In genomic region chr17:8311131-8311790, GRCh38 we compare ENCODE assay signal across 19 cellular contexts. TPM values are rescaled to one million over a fixed set of nuclear protein-coding genes. Genes with fewer than 3 reads are reported as not detected.
DNase-seq lines count a peak whose midpoint lies in the region; ATAC-seq and TF ChIP-seq lines count a peak whose summit lies in the region.
"Had no signal": no experiment of that assay in that cellular context is flagged by ENCODE, and none has a peak within 500 bp of the region (broad histone marks: within the 10 kb centered on the region; RNA-seq: fewer than 3 reads in every experiment).

No MANE protein-coding gene starts in this region.

- TF ChIP-seq POLR2A in upper lobe of left lung (IDR thresholded peaks at IDR 0.05) = no peak

- H2BK12ac ChIP-seq in neuronal stem cell (ENCODE audit: low read length) = peak overlapping the region; percentile 84

- WGBS in heart right ventricle, 2 donors = 60 to 67% methylated on average over 25 of the region's 25 CpGs
- no CpG with 5 or more reads among the region's 25 CpGs for WGBS in neuronal stem cell (ENCODE audit: extremely low coverage in 2 of 2, insufficient read length in 2 of 2, insufficient replicate concordance in 1 of 2), 2 donors
- WGBS in upper lobe of left lung, 2 donors = 66 to 70% methylated on average over 25 of the region's 25 CpGs

- H3K4me1 Mint-ChIP-seq in stimulated activated memory B cell treated with anti-CD40 and anti-IgM and Interleukin-4, amounts not matched to agents 10 μg/mL and 1 μg/mL and 100 μg/mL, for 72 hours = peaks cover 8% of the 10 kb centered on the region

- H3K14ac ChIP-seq in neuronal stem cell (ENCODE audit: low read length) = no peak overlapping the region

- no peak for TF ChIP-seq CTCF in heart right ventricle (IDR thresholded peaks at IDR 0.05)
- TF ChIP-seq CTCF in upper lobe of left lung (IDR thresholded peaks at IDR 0.05) = no peak

- H2AFZ ChIP-seq in neuronal stem cell (ENCODE audit: low read length) = no peak overlapping the region

- H3K4me2 ChIP-seq in neuronal stem cell (ENCODE audit: insufficient read depth, low read length, poor library complexity, severe bottlenecking) = no peak overlapping the region
- H3K4me2 ChIP-seq: KMS-11 had no signal

- H2BK5ac ChIP-seq in neuronal stem cell (ENCODE audit: low read length) = no peak overlapping the region

- no peaks in the 10 kb centered on the region for H3K9me3 Mint-ChIP-seq in stimulated activated memory B cell treated with anti-CD40 and anti-IgM and Interleukin-4, amounts not matched to agents 10 μg/mL and 1 μg/mL and 100 μg/mL, for 72 hours
- H3K9me3 Mint-ChIP-seq: activated T-cell treated with anti-CD3 and anti-CD28 coated beads, Interleukin-2, amount 50 U/mL, for 72 hours had no signal

- H4K91ac ChIP-seq in neuronal stem cell (ENCODE audit: low read depth, low read length, poor library complexity) = peak overlapping the region; percentile 43

- H3K4ac ChIP-seq in neuronal stem cell (ENCODE audit: low read length) = no peak overlapping the region

- intact Hi-C loops in heart right ventricle (cut with DNase I) = loop anchor here in 6 of 10 donors (2.0 to 10.0 kb wide), 6 partner anchors 46 to 72 kb away; partner anchors contain the start of genes KRABD2 (in 1 of the 6) and RPL26 (in 1 of the 6)

- H4K8ac ChIP-seq in neuronal stem cell (ENCODE audit: low read depth, low read length) = no peak overlapping the region

- no peaks in the 10 kb centered on the region for H3K79me1 ChIP-seq in neuronal stem cell (ENCODE audit: low read depth, low read length)

- no peak overlapping the region for H3K9ac ChIP-seq in neuronal stem cell (ENCODE audit: low read depth, low read length, poor library complexity)
- H3K9ac ChIP-seq: KMS-11 had no signal

- H2BK120ac ChIP-seq in neuronal stem cell (ENCODE audit: low read depth, low read length) = no peak overlapping the region

- H3K9me3 ChIP-seq in heart right ventricle = no peaks in the 10 kb centered on the region
- no peaks in the 10 kb centered on the region for H3K9me3 ChIP-seq in neuronal stem cell (replicated peaks in 1 of 2; ENCODE audit: control insufficient read depth in 2 of 2, insufficient read depth in 1 of 2, low read depth in 1 of 2, low read length in 2 of 2)
- no peaks in the 10 kb centered on the region for H3K9me3 ChIP-seq in upper lobe of left lung
- H3K9me3 ChIP-seq: Caco-2 had no signal

- H2AK5ac ChIP-seq in neuronal stem cell (ENCODE audit: low read depth, low read length) = peak overlapping the region; percentile 52

- H2BK15ac ChIP-seq in neuronal stem cell (ENCODE audit: low read length) = peak overlapping the region; percentile 15

- H3K27ac ChIP-seq in heart right ventricle = peak overlapping the region; percentile 75 to 96 (median 90)
- H3K27ac ChIP-seq in neuronal stem cell (replicated peaks; ENCODE audit: low read length) = no peak overlapping the region
- peak overlapping the region; percentile 54 to 82 (median 77) for H3K27ac ChIP-seq in upper lobe of left lung
- H3K27ac ChIP-seq: epithelial cell of prostate, KMS-11 had no signal

- peaks cover 7 to 49% (median 22%) of the 10 kb centered on the region in 9 donors for H3K4me1 ChIP-seq in heart right ventricle
- peaks cover 6 to 18% of the 10 kb centered on the region in 2 donors for H3K4me1 ChIP-seq in neuronal stem cell (ENCODE audit: control insufficient read depth in 2 of 2, insufficient read depth in 1 of 2, low read depth in 1 of 2, low read length in 2 of 2)
- peaks cover 6 to 19% (median 12%) of the 10 kb centered on the region in 4 donors for H3K4me1 ChIP-seq in upper lobe of left lung
- H3K4me1 ChIP-seq: Caco-2 had no signal

- H3K4me3 ChIP-seq in heart right ventricle (peak overlapping the region; percentile 41 to 71 (median 56)), neuronal stem cell (ENCODE audit: low read length in 2 of 2) (no peak overlapping the region), upper lobe of left lung (peak overlapping the region; percentile 9 to 62 (median 46))

- H3K36me3 Mint-ChIP-seq in stimulated activated memory B cell treated with anti-CD40 and anti-IgM and Interleukin-4, amounts not matched to agents 10 μg/mL and 1 μg/mL and 100 μg/mL, for 72 hours = no peaks in the 10 kb centered on the region
- H3K36me3 Mint-ChIP-seq: activated naive CD8-positive, alpha-beta T cell had no signal

- H3K27ac Mint-ChIP-seq in stimulated activated memory B cell treated with anti-CD40 and anti-IgM and Interleukin-4, amounts not matched to agents 10 μg/mL and 1 μg/mL and 100 μg/mL, for 72 hours = no peak overlapping the region
- H3K27ac Mint-ChIP-seq: activated naive CD8-positive, alpha-beta T cell; activated T-cell treated with anti-CD3 and anti-CD28 coated beads, Interleukin-2, amount 50 U/mL, for 72 hours had no signal

- H3K18ac ChIP-seq in neuronal stem cell (ENCODE audit: low read length) = no peak overlapping the region

- DNase-seq in dermis blood vessel endothelial cell = peak; percentile 48
- DNase-seq in heart right ventricle = peak; percentile 46 to 55
- no peak for DNase-seq in neuronal stem cell (ENCODE audit: low spot score)
- DNase-seq in upper lobe of left lung = peak in 1 of 2 donors; percentile 23
- DNase-seq: activated T-cell treated with anti-CD3 and anti-CD28 coated beads, Interleukin-2, amount 50 U/mL, for 72 hours; Caco-2; mammary epithelial cell; NCI-H2081; NCI-H510A treated with DMSO at 0.1 percent for 48 hours; RPMI8226; stimulated activated CD4-positive, alpha-beta T cell treated with anti-CD3 and anti-CD28 coated beads, Interleukin-4, amount 100 ng/mL, for 4 hours had no signal

- H3K4me3 Mint-ChIP-seq in stimulated activated memory B cell treated with anti-CD40 and anti-IgM and Interleukin-4, amounts not matched to agents 10 μg/mL and 1 μg/mL and 100 μg/mL, for 72 hours = no peak overlapping the region
- H3K4me3 Mint-ChIP-seq: activated naive CD8-positive, alpha-beta T cell; activated T-cell treated with anti-CD3 and anti-CD28 coated beads, Interleukin-2, amount 50 U/mL, for 72 hours had no signal

- peaks cover 63% of the 10 kb centered on the region for H3K27me3 Mint-ChIP-seq in stimulated activated memory B cell treated with anti-CD40 and anti-IgM and Interleukin-4, amounts not matched to agents 10 μg/mL and 1 μg/mL and 100 μg/mL, for 72 hours

- TF ChIP-seq EP300 in upper lobe of left lung (IDR thresholded peaks at IDR 0.05) = no peak

- ATAC-seq in heart right ventricle = peak; percentile 28 to 80 (median 62)
- peak in 1 of 2 donors; percentile 58 for ATAC-seq in upper lobe of left lung (ENCODE audit: low FRiP score in 2 of 2)
- no peak for ATAC-seq in GM21390 (IDR thresholded peaks at IDR 0.05; ENCODE audit: unreplicated experiment)
- no peak for ATAC-seq in stimulated activated memory B cell treated with anti-CD40 and anti-IgM and Interleukin-4, amounts not matched to agents 10 μg/mL and 1 μg/mL and 100 μg/mL, for 72 hours
- no peak for ATAC-seq in HG02588 (IDR thresholded peaks at IDR 0.05; ENCODE audit: unreplicated experiment)
- ATAC-seq: activated CD4-positive, CD25-positive, alpha-beta regulatory T cell treated with anti-CD3 and anti-CD28 coated beads, Interleukin-2, amount 50 U/mL, for 24 hours; activated T-cell treated with anti-CD3 and anti-CD28 coated beads, Interleukin-2, amount 50 U/mL, for 72 hours had no signal

- H3K27me3 ChIP-seq in heart right ventricle (peaks cover 0 to 46% (median 29%) of the 10 kb centered on the region in 7 donors), neuronal stem cell (ENCODE audit: control insufficient read depth in 3 of 3, insufficient read depth in 3 of 3, low read depth in 1 of 3, low read length in 3 of 3) (peaks cover 5 to 62% (median 17%) of the 10 kb centered on the region in 3 experiments), upper lobe of left lung (no peaks in the 10 kb centered on the region)

- H3K36me3 ChIP-seq in heart right ventricle = peaks cover 0 to 31% (median 0%) of the 10 kb centered on the region in 9 donors
- no peaks in the 10 kb centered on the region for H3K36me3 ChIP-seq in neuronal stem cell (replicated peaks in 1 of 2; ENCODE audit: control insufficient read depth in 2 of 2, insufficient read depth in 2 of 2, low read length in 2 of 2)
- peaks cover 0 to 15% (median 0%) of the 10 kb centered on the region in 4 donors for H3K36me3 ChIP-seq in upper lobe of left lung

- no peak overlapping the region for H3K23ac ChIP-seq in neuronal stem cell (ENCODE audit: low read depth, low read length, poor library complexity)

RNA-seq across cellular contexts. Expression of gene ARHGEF15, which starts 1.2 kb away (rescaled TPM):
- total RNA-seq in dermis blood vessel endothelial cell (24.7 and 30.6 TPM in 2 replicates), heart right ventricle (10 to 100 TPM; 13.5 to 30.6 (median 19.4) TPM), upper lobe of left lung (100 to 1,000 TPM in 2 of 6 donors, 10 to 100 TPM in 4; 12.5 to 127 (median 30.4) TPM)
- 10 to 100 TPM; 11.1 to 32.7 TPM for polyA plus RNA-seq in heart right ventricle
- 0.11 TPM for polyA plus RNA-seq in neuronal stem cell (2013, experiment 1 of 2)
- polyA plus RNA-seq in neuronal stem cell (2013, experiment 2 of 2) = 0.11 TPM
- total RNA-seq: activated T-cell treated with anti-CD3 and anti-CD28 coated beads, Interleukin-2, amount 50 U/mL, for 72 hours; Caco-2; mammary epithelial cell; osteocyte had no signal
- polyA plus RNA-seq: mammary epithelial cell had no signal

RNA-seq across cellular contexts. Expression of gene SLC25A35, which starts 16.1 kb away (rescaled TPM):
- total RNA-seq in dermis blood vessel endothelial cell = 0.51 and 0.84 TPM in 2 replicates
- total RNA-seq in heart right ventricle = 1 to 10 TPM; 1.5 to 4.5 (median 2.3) TPM
- 1 to 10 TPM; 2.4 to 6.8 TPM for polyA plus RNA-seq in heart right ventricle
- polyA plus RNA-seq in neuronal stem cell (2013, experiment 1 of 2) = 1.6 TPM
- polyA plus RNA-seq in neuronal stem cell (2013, experiment 2 of 2) = 2.2 TPM
- total RNA-seq in upper lobe of left lung = 10 to 100 TPM in 3 of 6 donors, 1 to 10 TPM in 3; 3.9 to 18.9 (median 9.5) TPM

RNA-seq across cellular contexts. Expression of gene RANGRF, which starts 22.8 kb away (rescaled TPM):
- total RNA-seq in dermis blood vessel endothelial cell (9.5 and 13.4 TPM in 2 replicates), heart right ventricle (10 to 100 TPM; 20.7 to 28.2 (median 24.4) TPM), upper lobe of left lung (10 to 100 TPM; 19.9 to 32.4 (median 26.6) TPM)
- 10 to 100 TPM; 32.3 to 53.5 TPM for polyA plus RNA-seq in heart right ventricle
- 66.9 TPM for polyA plus RNA-seq in neuronal stem cell (2013, experiment 1 of 2)
- polyA plus RNA-seq in neuronal stem cell (2013, experiment 2 of 2) = 66.2 TPM

RNA-seq across cellular contexts. Expression of gene ODF4, which starts 28.4 kb away (rescaled TPM):
- not detected in 2 replicates for total RNA-seq in dermis blood vessel endothelial cell
- not detected for total RNA-seq in heart right ventricle
- not detected for polyA plus RNA-seq in heart right ventricle
- polyA plus RNA-seq in neuronal stem cell (2013, experiment 1 of 2) = not detected
- polyA plus RNA-seq in neuronal stem cell (2013, experiment 2 of 2) = not detected
- not detected for total RNA-seq in upper lobe of left lung
- total RNA-seq: activated T-cell treated with anti-CD3 and anti-CD28 coated beads, Interleukin-2, amount 50 U/mL, for 72 hours; Caco-2; mammary epithelial cell; osteocyte had no signal
- polyA plus RNA-seq: mammary epithelial cell had no signal

Comparison
In these comparisons a context has a peak if more than half of its experiments do, and no peak if none do; other contexts are left out.
1. ATAC-seq: peak in heart right ventricle (8 of 8); none in GM21390 (single experiment), stimulated activated memory B cell treated with anti-CD40 and anti-IgM and Interleukin-4, amounts not matched to agents 10 μg/mL and 1 μg/mL and 100 μg/mL, for 72 hours (single experiment) and HG02588 (single experiment).
2. H3K4me3 ChIP-seq: peak in heart right ventricle (10 of 10) and upper lobe of left lung (4 of 4); none in neuronal stem cell (0 of 2).